In genomic region chr1:5750186-5751170, GRCh38 we compare ENCODE assay signal across 19 cellular contexts.
"Had no signal": no experiment of that assay in that cellular context is flagged by ENCODE, and none has a peak within 500 bp of the region (broad histone marks: within the 10 kb centered on the region; RNA-seq: fewer than 3 reads in every experiment).

No MANE protein-coding gene starts in this region.

- H3K4me1 ChIP-seq: pancreas had no signal

- H3K27me3 ChIP-seq: vagina had no signal

- FAIRE-seq: islet of Langerhans, pancreas had no signal

- H3K27ac Mint-ChIP-seq: activated CD4-positive, alpha-beta T cell treated with anti-CD3 and anti-CD28 coated beads, Interleukin-2, amount 10 ng/mL, durations not matched to agents 24 days and 14 days; activated CD8-positive, alpha-beta T cell treated with anti-CD3 and anti-CD28 coated beads for 36 hours; activated naive CD4-positive, alpha-beta T cell treated with anti-CD3 and anti-CD28 coated beads, Interleukin-2, amount 50 U/mL, for 24 hours; activated T-cell treated with anti-CD3 and anti-CD28 coated beads, Interleukin-2, amount 50 U/mL, for 24 hours; stimulated activated naive CD8-positive, alpha-beta T cell treated with anti-CD3 and anti-CD28 coated beads, Interleukin-15, Interleukin-2, amounts not matched to agents 100 ng/mL and 50 ng/mL, for 24 hours had no signal

- H3K4me3 Mint-ChIP-seq: activated CD4-positive, alpha-beta T cell treated with anti-CD3 and anti-CD28 coated beads, Interleukin-2, amount 10 ng/mL, durations not matched to agents 24 days and 14 days; activated CD8-positive, alpha-beta T cell treated with anti-CD3 and anti-CD28 coated beads for 36 hours; activated naive CD4-positive, alpha-beta T cell treated with anti-CD3 and anti-CD28 coated beads, Interleukin-2, amount 50 U/mL, for 24 hours; activated T-cell treated with anti-CD3 and anti-CD28 coated beads, Interleukin-2, amount 50 U/mL, for 24 hours; naive B cell; neural crest cell; stimulated activated naive CD8-positive, alpha-beta T cell treated with anti-CD3 and anti-CD28 coated beads, Interleukin-15, Interleukin-2, amounts not matched to agents 100 ng/mL and 50 ng/mL, for 24 hours had no signal

- ATAC-seq: activated CD8-positive, alpha-beta T cell treated with anti-CD3 and anti-CD28 coated beads for 36 hours; mucosa of descending colon; pancreas had no signal

- H3K9me3 Mint-ChIP-seq: activated CD4-positive, alpha-beta T cell treated with anti-CD3 and anti-CD28 coated beads, Interleukin-2, amount 10 ng/mL, durations not matched to agents 24 days and 14 days; activated CD8-positive, alpha-beta T cell treated with anti-CD3 and anti-CD28 coated beads for 36 hours; activated naive CD4-positive, alpha-beta T cell treated with anti-CD3 and anti-CD28 coated beads, Interleukin-2, amount 50 U/mL, for 24 hours; activated T-cell treated with anti-CD3 and anti-CD28 coated beads, Interleukin-2, amount 50 U/mL, for 24 hours; neural crest cell; stimulated activated naive CD8-positive, alpha-beta T cell treated with anti-CD3 and anti-CD28 coated beads, Interleukin-15, Interleukin-2, amounts not matched to agents 100 ng/mL and 50 ng/mL, for 24 hours had no signal

- H3K36me3 ChIP-seq: pancreas, tibial nerve, vagina had no signal

- H3K9me3 ChIP-seq: mucosa of descending colon, pancreas, tibial nerve, vagina had no signal

- H3K27ac ChIP-seq: dorsolateral prefrontal cortex, pancreas, tibial nerve, vagina had no signal

- H3K4me1 Mint-ChIP-seq: activated CD4-positive, alpha-beta T cell treated with anti-CD3 and anti-CD28 coated beads, Interleukin-2, amount 10 ng/mL, durations not matched to agents 24 days and 14 days; activated naive CD4-positive, alpha-beta T cell treated with anti-CD3 and anti-CD28 coated beads, Interleukin-2, amount 50 U/mL, for 24 hours; naive B cell had no signal

- DNase-seq: activated CD4-positive, alpha-beta T cell treated with anti-CD3 and anti-CD28 coated beads, Interleukin-2, amount 10 ng/mL, durations not matched to agents 24 days and 14 days; activated CD8-positive, alpha-beta T cell treated with anti-CD3 and anti-CD28 coated beads for 36 hours; activated T-cell treated with anti-CD3 and anti-CD28 coated beads, Interleukin-2, amount 50 U/mL, for 24 hours; caudate nucleus; erythroblast; foreskin melanocyte; hippocampal formation; mucosa of descending colon; naive B cell; stimulated activated CD4-positive, alpha-beta T cell treated with anti-CD3 and anti-CD28 coated beads, Interleukin-12 subunit alpha, Interleukin-12 subunit beta, amount 100 ng/mL, for 4 hours; stimulated activated CD4-positive, alpha-beta T cell treated with anti-CD3 and anti-CD28 coated beads, Interleukin-1b, Interleukin-23, amount 100 ng/mL, for 48 hours had no signal

- H3K4me3 ChIP-seq: dorsolateral prefrontal cortex, mucosa of descending colon, pancreas, tibial nerve, vagina had no signal

- H3K27me3 Mint-ChIP-seq: activated CD4-positive, alpha-beta T cell treated with anti-CD3 and anti-CD28 coated beads, Interleukin-2, amount 10 ng/mL, durations not matched to agents 24 days and 14 days had no signal

- H3K36me3 Mint-ChIP-seq: activated naive CD4-positive, alpha-beta T cell treated with anti-CD3 and anti-CD28 coated beads, Interleukin-2, amount 50 U/mL, for 24 hours; naive B cell had no signal
